16 cellular contexts compared by ENCODE assay signal in the genomic region with DNA sequence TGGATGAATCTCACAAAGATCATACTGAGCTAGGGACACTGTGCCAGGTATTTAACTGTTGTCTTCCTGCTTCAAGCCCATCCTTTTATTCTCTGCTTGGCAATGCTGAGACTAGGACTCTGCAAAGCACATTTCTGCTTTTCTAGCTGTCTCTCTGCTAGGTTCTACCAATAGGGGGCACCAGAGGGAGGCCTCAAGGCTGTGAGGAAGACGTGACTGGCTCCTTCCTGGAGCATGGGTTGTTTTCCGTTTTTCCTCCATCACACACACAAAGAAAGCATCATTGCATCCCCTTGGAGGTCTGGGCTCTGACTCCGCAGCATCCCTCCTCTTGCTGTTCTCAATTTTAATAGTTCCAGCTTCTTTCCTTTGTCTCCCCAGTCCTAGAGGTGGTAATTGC. TPM values are rescaled to one million over a fixed set of nuclear protein-coding genes. Genes with fewer than 3 reads are reported as not detected.
DNase-seq lines count a peak whose midpoint lies in the region; ATAC-seq and TF ChIP-seq lines count a peak whose summit lies in the region.
"Had no signal": no experiment of that assay in that cellular context is flagged by ENCODE, and none has a peak within 500 bp of the region (broad histone marks: within the 10 kb centered on the region; RNA-seq: fewer than 3 reads in every experiment).

No MANE protein-coding gene starts in this region.

- no peaks in the 10 kb centered on the region for H3K9me3 ChIP-seq in right lobe of liver
- H3K9me3 ChIP-seq: mucosa of descending colon, uterus had no signal

- TF ChIP-seq POLR2A in right lobe of liver (IDR thresholded peaks at IDR 0.05): no peak

- no peaks in the 10 kb centered on the region; the same call in 1 of the 2 replicates for H3K27me3 Mint-ChIP-seq in HFFc6 (ENCODE audit: insufficient read depth)
- H3K27me3 Mint-ChIP-seq in activated CD8-positive, alpha-beta T cell treated with anti-CD3 and anti-CD28 coated beads for 36 hours: peaks cover 2% of the 10 kb centered on the region
- H3K27me3 Mint-ChIP-seq: activated naive CD8-positive, alpha-beta T cell had no signal

- H3K4me1 Mint-ChIP-seq in HFFc6 (ENCODE audit: low read depth): peaks cover 81% of the 10 kb centered on the region
- H3K4me1 Mint-ChIP-seq in activated CD8-positive, alpha-beta T cell treated with anti-CD3 and anti-CD28 coated beads for 36 hours (ENCODE audit: low read depth): no peaks in the 10 kb centered on the region

- intact Hi-C loops in activated CD8-positive, alpha-beta T cell treated with anti-CD3 and anti-CD28 coated beads for 36 hours (cut with micrococcal nuclease): loop anchor here (5.0 to 10.0 kb wide), 2 partner anchors 446 to 1783 kb away; no protein-coding TSS in a partner anchor
- intact Hi-C loops in right lobe of liver (cut with DNase I): no loop called here

- CTCF ChIA-PET in activated CD8-positive, alpha-beta T cell treated with anti-CD3 and anti-CD28 coated beads for 36 hours (lab: Charles Lee): interaction anchor here (1.2 to 2.9 kb wide), 3 partner anchors 10 to 20 kb away, joined by 4 to 24 read pairs (median 6); no protein-coding TSS in a partner anchor

- H3K36me3 ChIP-seq in right lobe of liver: no peaks in the 10 kb centered on the region
- H3K36me3 ChIP-seq: uterus had no signal

- peak; percentile 72 for TF ChIP-seq CTCF in HFFc6 (IDR thresholded peaks at IDR 0.05)
- TF ChIP-seq CTCF in activated CD8-positive, alpha-beta T cell treated with anti-CD3 and anti-CD28 coated beads for 36 hours (IDR thresholded peaks at IDR 0.05): peak; percentile 25
- TF ChIP-seq CTCF in right lobe of liver (IDR thresholded peaks at IDR 0.05): peak in 3 of 4 donors; percentile 7 to 22 (median 10)

- peak overlapping the region; percentile 89 for H3K27ac Mint-ChIP-seq in HFFc6
- no peak overlapping the region for H3K27ac Mint-ChIP-seq in activated CD8-positive, alpha-beta T cell treated with anti-CD3 and anti-CD28 coated beads for 36 hours
- H3K27ac Mint-ChIP-seq: activated naive CD8-positive, alpha-beta T cell had no signal

- WGBS in right lobe of liver (ENCODE audit: insufficient coverage, low coverage, low lambda C conversion rate, missing lambda C conversion rate): 22% methylated on average over 2 of the region's 3 CpGs

- POLR2A ChIA-PET in activated CD8-positive, alpha-beta T cell treated with anti-CD3 and anti-CD28 coated beads for 36 hours (lab: Charles Lee): interaction anchor here (0.9 kb wide), 1 partner anchor 12 kb away, joined by 3 read pairs; no protein-coding TSS in a partner anchor

- H3K9me3 Mint-ChIP-seq in HFFc6: no peaks in the 10 kb centered on the region
- H3K9me3 Mint-ChIP-seq in activated CD8-positive, alpha-beta T cell treated with anti-CD3 and anti-CD28 coated beads for 36 hours: no peaks in the 10 kb centered on the region

- peak; percentile 33 for DNase-seq in DMS53 (lab: John Stamatoyannopoulos, UW)
- DNase-seq in DMS53 treated with DMSO at 0.1 percent for 48 hours (lab: John Stamatoyannopoulos, UW; ENCODE audit: unreplicated experiment): no peak
- no peak for DNase-seq in HFFc6
- DNase-seq in activated CD8-positive, alpha-beta T cell treated with anti-CD3 and anti-CD28 coated beads for 36 hours: no peak
- no peak for DNase-seq in right lobe of liver
- DNase-seq in central memory CD4-positive, alpha-beta T cell: no peak
- DNase-seq: activated CD4-positive, alpha-beta T cell treated with anti-CD3 and anti-CD28 coated beads for 1 hour; GDM1; hypothalamus; mucosa of descending colon; NCI-H2029 treated with DMSO at 0.1 percent for 48 hours; SIG-M5; uterus had no signal

- H3K4me1 ChIP-seq in right lobe of liver: no peaks in the 10 kb centered on the region
- H3K4me1 ChIP-seq: uterus had no signal

- no peaks in the 10 kb centered on the region for H3K27me3 ChIP-seq in right lobe of liver
- H3K27me3 ChIP-seq: uterus had no signal

- no peak overlapping the region for H3K4me3 ChIP-seq in right lobe of liver
- H3K4me3 ChIP-seq: mucosa of descending colon, uterus had no signal

- no peak for ATAC-seq in activated CD8-positive, alpha-beta T cell treated with anti-CD3 and anti-CD28 coated beads for 36 hours
- ATAC-seq in right lobe of liver (no peak), GM19023 (IDR thresholded peaks at IDR 0.05; ENCODE audit: unreplicated experiment) (no peak), HG03469 (IDR thresholded peaks at IDR 0.05; ENCODE audit: unreplicated experiment) (no peak)
- ATAC-seq: mucosa of descending colon had no signal

- no peak overlapping the region for H3K27ac ChIP-seq in right lobe of liver
- H3K27ac ChIP-seq: uterus had no signal

- H3K4me3 Mint-ChIP-seq in HFFc6: no peak overlapping the region
- no peak overlapping the region for H3K4me3 Mint-ChIP-seq in activated CD8-positive, alpha-beta T cell treated with anti-CD3 and anti-CD28 coated beads for 36 hours
- H3K4me3 Mint-ChIP-seq: activated naive CD8-positive, alpha-beta T cell had no signal

- no peaks in the 10 kb centered on the region for H3K36me3 Mint-ChIP-seq in HFFc6 (ENCODE audit: low read depth)
- no peaks in the 10 kb centered on the region for H3K36me3 Mint-ChIP-seq in activated CD8-positive, alpha-beta T cell treated with anti-CD3 and anti-CD28 coated beads for 36 hours (ENCODE audit: low read depth)
- H3K36me3 Mint-ChIP-seq: activated naive CD8-positive, alpha-beta T cell had no signal

RNA-seq across cellular contexts. Expression of gene DCTD, which starts 10.9 kb away (rescaled TPM):
- 100 to 1,000 TPM; 160 to 197 (median 171) TPM for total RNA-seq in HFFc6 (2021; fragmentation: NEBNext Ultra II Directional; extraction: Animal tissue kit (Norgen Biotek cat#: 25700))
- total RNA-seq in activated CD8-positive, alpha-beta T cell treated with anti-CD3 and anti-CD28 coated beads for 36 hours: 100 to 1,000 TPM; 128 to 131 TPM
- 10 to 100 TPM; 45.7 to 61.3 (median 51.2) TPM for total RNA-seq in right lobe of liver

Comparison
In these comparisons a context has a peak if more than half of its experiments do, and no peak if none do; other contexts are left out.
1. CTCF ChIP-seq: peak in every context shown above with its lines; median percentile 72 in HFFc6; 25 in activated CD8-positive, alpha-beta T cell treated with anti-CD3 and anti-CD28 coated beads for 36 hours; 10 in right lobe of liver.